25 cellular contexts compared by ENCODE assay signal in genomic region chr9:132155514-132155913, GRCh38.
"Had no signal": no experiment of that assay in that cellular context is flagged by ENCODE, and none has a peak within 500 bp of the region (broad histone marks: within the 10 kb centered on the region; RNA-seq: fewer than 3 reads in every experiment).

No MANE protein-coding gene starts in this region.

- H3K27ac ChIP-seq: colonic mucosa, epithelial cell of prostate, esophagus squamous epithelium, gastrocnemius medialis, heart right ventricle, left lung, lower lobe of right lung had no signal

- H3K36me3 Mint-ChIP-seq: mesothelial cell of epicardium had no signal

- H3K9me3 Mint-ChIP-seq: dendritic cell treated with granulocyte-macrophage colony-stimulating factor and Interleukin-4, amounts not matched to agents 40 ng/mL and 50 ng/mL, for 4 days; effector memory CD8-positive, alpha-beta T cell; endodermal cell; mesothelial cell of epicardium had no signal

- ATAC-seq: effector memory CD8-positive, alpha-beta T cell; esophagus mucosa; gastrocnemius medialis; heart right ventricle; left cardiac atrium; left lung; left ventricle myocardium superior; lower lobe of right lung; mucosa of descending colon had no signal

- FAIRE-seq: endometrium, islet of Langerhans, keratinocyte had no signal

- H3K4me3 ChIP-seq: colonic mucosa, esophagus squamous epithelium, gastrocnemius medialis, heart right ventricle, left lung, lower lobe of right lung, mucosa of descending colon had no signal

- H3K4me1 ChIP-seq: colonic mucosa, lower lobe of right lung had no signal

- H3K36me3 ChIP-seq: colonic mucosa, esophagus squamous epithelium, gastrocnemius medialis, heart right ventricle, left lung, lower lobe of right lung had no signal

- H3K4me3 Mint-ChIP-seq: dendritic cell treated with granulocyte-macrophage colony-stimulating factor and Interleukin-4, amounts not matched to agents 40 ng/mL and 50 ng/mL, for 4 days; effector memory CD8-positive, alpha-beta T cell; endodermal cell; mesothelial cell of epicardium had no signal

- H3K9me3 ChIP-seq: colonic mucosa, esophagus squamous epithelium, gastrocnemius medialis, heart right ventricle, left lung, lower lobe of right lung, mucosa of descending colon had no signal

- DNase-seq: colonic mucosa; cortex of kidney; effector CD8-positive, alpha-beta T cell; effector memory CD8-positive, alpha-beta T cell; erythroblast; esophagus squamous epithelium; foreskin melanocyte; gastrocnemius medialis; glutamatergic neuron; heart right ventricle; hippocampal formation; left cardiac atrium; left ventricle myocardium superior; lower lobe of right lung; mesenchymal stem cell; mucosa of descending colon had no signal

- H3K27ac Mint-ChIP-seq: dendritic cell treated with granulocyte-macrophage colony-stimulating factor and Interleukin-4, amounts not matched to agents 40 ng/mL and 50 ng/mL, for 4 days; effector memory CD8-positive, alpha-beta T cell; endodermal cell; mesothelial cell of epicardium had no signal
